ENCODE assay signal across 16 cellular contexts in the genomic region with DNA sequence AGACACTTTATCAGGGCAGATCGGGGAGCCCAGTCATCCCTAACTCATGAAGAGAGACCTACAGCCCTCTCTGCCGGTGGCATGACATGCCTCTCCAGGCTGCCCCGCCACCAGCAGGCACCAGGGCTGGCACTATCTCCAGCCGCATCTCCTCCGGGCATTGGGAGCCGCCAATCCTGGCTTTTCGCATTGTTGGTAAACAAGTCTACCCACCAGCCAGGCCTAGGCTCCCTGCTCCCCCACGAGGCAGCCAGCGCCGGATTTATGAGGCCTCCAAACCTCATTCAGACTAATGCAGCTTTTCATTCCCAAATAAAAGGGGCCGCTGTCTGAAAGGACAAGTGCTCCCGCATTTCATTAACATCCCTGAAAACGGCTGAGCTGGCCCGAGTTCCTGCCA. TPM values are rescaled to one million over a fixed set of nuclear protein-coding genes. Genes with fewer than 3 reads are reported as not detected.
DNase-seq lines count a peak whose midpoint lies in the region; TF ChIP-seq lines count a peak whose summit lies in the region.
"Had no signal": no experiment of that assay in that cellular context is flagged by ENCODE, and none has a peak within 500 bp of the region (broad histone marks: within the 10 kb centered on the region; RNA-seq: fewer than 3 reads in every experiment).

No MANE protein-coding gene starts in this region.

- H2BK12ac ChIP-seq in H9 (ENCODE audit: insufficient read length, low read depth, low read length) = no peak overlapping the region

- H4K8ac ChIP-seq in H9 (replicated peaks; ENCODE audit: insufficient read length, low read depth, low read length) = no peak overlapping the region

- H3K27me3 ChIP-seq in H9 (ENCODE audit: insufficient read depth, low read length) = peaks cover 20% of the 10 kb centered on the region; the same call in 1 of the 2 replicates

- peaks cover 72 to 74% of the 10 kb centered on the region in 2 experiments for H3K4me1 Mint-ChIP-seq in H9
- peaks cover 77% of the 10 kb centered on the region for H3K4me1 Mint-ChIP-seq in brain
- peaks cover 57% of the 10 kb centered on the region for H3K4me1 Mint-ChIP-seq in neural crest cell
- H3K4me1 Mint-ChIP-seq in activated T-helper 2 cell treated with anti-CD3 and anti-CD28 coated beads, Interferon-gamma antibody, Interleukin-2, Interleukin-4, amounts not matched to agents 10 μg/mL and 5 μg/mL and 100 μg/mL, durations not matched to agents 14 hours and 24 hours and 36 hours (ENCODE audit: low read depth) = peaks cover 3% of the 10 kb centered on the region

- TF ChIP-seq CTCF in H9 (conservative IDR thresholded peaks at IDR 0.05) (no peak), brain (conservative IDR thresholded peaks at IDR 0.05) (no peak), neural crest cell (conservative IDR thresholded peaks at IDR 0.05) (no peak)

- no peak for DNase-seq in H9
- peak; percentile 88 for DNase-seq in NCI-H2029 (lab: John Stamatoyannopoulos, UW)
- DNase-seq in neural crest cell (ENCODE audit: low read depth, low spot score) = no peak
- no peak for DNase-seq in activated T-helper 2 cell treated with anti-CD3 and anti-CD28 coated beads, Interferon-gamma antibody, Interleukin-2, Interleukin-4, amounts not matched to agents 10 μg/mL and 5 μg/mL and 100 μg/mL, durations not matched to agents 14 hours and 24 hours and 36 hours (ENCODE audit: low spot score)
- no peak for DNase-seq in NOMO-1 treated with dmso at 0.1 percent for 144 hours (lab: John Stamatoyannopoulos, UW; ENCODE audit: unreplicated experiment)
- DNase-seq in T-helper 2 cell = no peak
- DNase-seq: NCI-H1048, Right ventricle myocardium superior, T-helper 1 cell had no signal

- no peaks in the 10 kb centered on the region for H3K79me2 ChIP-seq in H9 (ENCODE audit: insufficient read depth, low read length)
- H3K79me2 ChIP-seq: parathyroid adenoma had no signal

- no peaks in the 10 kb centered on the region for H3K36me3 Mint-ChIP-seq in H9 (ENCODE audit: insufficient read depth in 1 of 3, low read depth in 3 of 3)
- H3K36me3 Mint-ChIP-seq in brain = no peaks in the 10 kb centered on the region
- H3K36me3 Mint-ChIP-seq in neural crest cell (ENCODE audit: low read depth) = no peaks in the 10 kb centered on the region
- H3K36me3 Mint-ChIP-seq in activated T-helper 2 cell treated with anti-CD3 and anti-CD28 coated beads, Interferon-gamma antibody, Interleukin-2, Interleukin-4, amounts not matched to agents 10 μg/mL and 5 μg/mL and 100 μg/mL, durations not matched to agents 14 hours and 24 hours and 36 hours (ENCODE audit: low read depth) = no peaks in the 10 kb centered on the region
- H3K36me3 Mint-ChIP-seq: stimulated activated effector memory CD8-positive, alpha-beta T cell treated with anti-CD3 and anti-CD28 coated beads, Interleukin-12 subunit alpha, Interleukin-12 subunit beta, amount 100 ng/mL, for 72 hours had no signal

- H2BK15ac ChIP-seq in H9 (ENCODE audit: low read depth, low read length) = no peak overlapping the region

- no peak overlapping the region for H4K5ac ChIP-seq in H9 (ENCODE audit: insufficient read length, low read depth, low read length)

- H3K79me1 ChIP-seq in H9 (ENCODE audit: insufficient read depth, low read depth, low read length, poor library complexity, severe bottlenecking) = no peaks in the 10 kb centered on the region

- H3K9me3 ChIP-seq in H9 (ENCODE audit: control insufficient read depth, low read depth, low read length) = no peaks in the 10 kb centered on the region
- H3K9me3 ChIP-seq: BLaER1, upper lobe of left lung had no signal

- no peak overlapping the region for H3K4ac ChIP-seq in H9 (ENCODE audit: low read depth, low read length)

- peaks cover 10% of the 10 kb centered on the region for H3K4me1 ChIP-seq in H9 (ENCODE audit: insufficient read depth, low read length)
- H3K4me1 ChIP-seq: parathyroid adenoma had no signal

- no peak overlapping the region for H3K14ac ChIP-seq in H9 (ENCODE audit: insufficient read depth, low read length)

- H3K27me3 Mint-ChIP-seq in H9 (ENCODE audit: low read depth) = peaks cover 86% of the 10 kb centered on the region
- peaks cover 62% of the 10 kb centered on the region for H3K27me3 Mint-ChIP-seq in brain
- peaks cover 93% of the 10 kb centered on the region for H3K27me3 Mint-ChIP-seq in neural crest cell (ENCODE audit: low read depth)
- H3K27me3 Mint-ChIP-seq in activated T-helper 2 cell treated with anti-CD3 and anti-CD28 coated beads, Interferon-gamma antibody, Interleukin-2, Interleukin-4, amounts not matched to agents 10 μg/mL and 5 μg/mL and 100 μg/mL, durations not matched to agents 14 hours and 24 hours and 36 hours (ENCODE audit: low read depth) = peaks cover 49% of the 10 kb centered on the region

- H3K56ac ChIP-seq in H9 (ENCODE audit: insufficient read length, low read depth, low read length) = no peak overlapping the region

- H2AK5ac ChIP-seq in H9 (ENCODE audit: insufficient read length, low read length) = no peak overlapping the region

- H3K4me3 Mint-ChIP-seq in H9 (peak overlapping the region; percentile 39 to 68; a peak in 3 of 5 replicates), brain (peak overlapping the region; percentile 31 to 71 (median 64)), neural crest cell (peak overlapping the region; percentile 44)
- no peak overlapping the region for H3K4me3 Mint-ChIP-seq in activated T-helper 2 cell treated with anti-CD3 and anti-CD28 coated beads, Interferon-gamma antibody, Interleukin-2, Interleukin-4, amounts not matched to agents 10 μg/mL and 5 μg/mL and 100 μg/mL, durations not matched to agents 14 hours and 24 hours and 36 hours (ENCODE audit: low read depth)
- H3K4me3 Mint-ChIP-seq: activated T-helper 17 cell treated with anti-CD3 and anti-CD28 coated beads, Interleukin-2, amount 50 U/mL, for 72 hours; stimulated activated effector memory CD8-positive, alpha-beta T cell treated with anti-CD3 and anti-CD28 coated beads, Interleukin-12 subunit alpha, Interleukin-12 subunit beta, amount 100 ng/mL, for 72 hours had no signal

- H2BK20ac ChIP-seq in H9 (ENCODE audit: low read depth, low read length, poor library complexity, severe bottlenecking) = no peak overlapping the region

- no peak overlapping the region for H4K91ac ChIP-seq in H9 (ENCODE audit: insufficient read length, low read depth, low read length)

- intact Hi-C loops in activated T-helper 2 cell treated with anti-CD3 and anti-CD28 coated beads, Interferon-gamma antibody, Interleukin-2, Interleukin-4, amounts not matched to agents 10 μg/mL and 5 μg/mL and 100 μg/mL, durations not matched to agents 14 hours and 24 hours and 36 hours (cut with micrococcal nuclease) = no loop called here

- peaks cover 18% of the 10 kb centered on the region for H3K23me2 ChIP-seq in H9 (ENCODE audit: insufficient read length, low read depth, low read length, poor library complexity, severe bottlenecking)

- H3K27ac Mint-ChIP-seq in H9 (no peak overlapping the region), brain (peak overlapping the region in 4 of 5 experiments; percentile 24 to 79 (median 62)), neural crest cell (ENCODE audit: unreplicated experiment) (no peak overlapping the region)
- H3K27ac Mint-ChIP-seq in activated T-helper 2 cell treated with anti-CD3 and anti-CD28 coated beads, Interferon-gamma antibody, Interleukin-2, Interleukin-4, amounts not matched to agents 10 μg/mL and 5 μg/mL and 100 μg/mL, durations not matched to agents 14 hours and 24 hours and 36 hours = no peak overlapping the region
- H3K27ac Mint-ChIP-seq: activated T-helper 17 cell treated with anti-CD3 and anti-CD28 coated beads, Interleukin-2, amount 50 U/mL, for 72 hours; stimulated activated effector memory CD8-positive, alpha-beta T cell treated with anti-CD3 and anti-CD28 coated beads, Interleukin-12 subunit alpha, Interleukin-12 subunit beta, amount 100 ng/mL, for 72 hours had no signal

- H4K20me1 ChIP-seq in H9 (ENCODE audit: control insufficient read depth, insufficient read depth, insufficient read length) = no peaks in the 10 kb centered on the region

- H2AFZ ChIP-seq in H9 (ENCODE audit: low read length) = no peak overlapping the region
- H2AFZ ChIP-seq: parathyroid adenoma had no signal

- WGBS in H9 (ENCODE audit: extremely low coverage, insufficient read length, low lambda C conversion rate) = no CpG with 5 or more reads among the region's 14 CpGs

- H3K9me3 Mint-ChIP-seq in H9 (no peaks in the 10 kb centered on the region), brain (peaks cover 0 to 9% (median 0%) of the 10 kb centered on the region in 5 experiments), neural crest cell (no peaks in the 10 kb centered on the region)
- no peaks in the 10 kb centered on the region for H3K9me3 Mint-ChIP-seq in activated T-helper 2 cell treated with anti-CD3 and anti-CD28 coated beads, Interferon-gamma antibody, Interleukin-2, Interleukin-4, amounts not matched to agents 10 μg/mL and 5 μg/mL and 100 μg/mL, durations not matched to agents 14 hours and 24 hours and 36 hours
- H3K9me3 Mint-ChIP-seq: activated T-helper 17 cell treated with anti-CD3 and anti-CD28 coated beads, Interleukin-2, amount 50 U/mL, for 72 hours; stimulated activated effector memory CD8-positive, alpha-beta T cell treated with anti-CD3 and anti-CD28 coated beads, Interleukin-12 subunit alpha, Interleukin-12 subunit beta, amount 100 ng/mL, for 72 hours had no signal

- H3K23ac ChIP-seq in H9 (ENCODE audit: insufficient read length, low read depth, low read length) = no peak overlapping the region

- H3K4me2 ChIP-seq in H9 (ENCODE audit: insufficient read depth, insufficient read length, low read length) = peak overlapping the region; percentile 46

- H2BK5ac ChIP-seq in H9 (ENCODE audit: insufficient read length, low read length) = no peak overlapping the region

- no peak overlapping the region for H3T11ph ChIP-seq in H9 (ENCODE audit: low read length)

- no peak overlapping the region for H2BK120ac ChIP-seq in H9 (ENCODE audit: low read depth, low read length, poor library complexity, severe bottlenecking)

- H3K27ac ChIP-seq in H9 (ENCODE audit: insufficient read length, low read depth, low read length) = no peak overlapping the region
- H3K27ac ChIP-seq: BLaER1, parathyroid adenoma, upper lobe of left lung had no signal

- H3K18ac ChIP-seq in H9 (ENCODE audit: insufficient read length, low read depth, low read length) = no peak overlapping the region

- no peak overlapping the region for H3K9ac ChIP-seq in H9 (ENCODE audit: extremely low read depth, insufficient read length, low read length)
- H3K9ac ChIP-seq: BLaER1, parathyroid adenoma had no signal

RNA-seq across cellular contexts. Expression of a gene that starts 3.4 kb away (rescaled TPM):
- total RNA-seq in H9 (2021) (1.7 TPM in 2 replicates), neural crest cell (1.6 and 2.4 TPM in 2 replicates)
- polyA plus RNA-seq in brain (ENCODE audit: insufficient read depth, low read depth, low replicate concordance) = 3.3 TPM
- total RNA-seq in activated T-helper 2 cell treated with anti-CD3 and anti-CD28 coated beads, Interferon-gamma antibody, Interleukin-2, Interleukin-4, amounts not matched to agents 10 μg/mL and 5 μg/mL and 100 μg/mL, durations not matched to agents 14 hours and 24 hours and 36 hours = not detected in 2 replicates
- total RNA-seq: activated T-helper 17 cell treated with anti-CD3 and anti-CD28 coated beads, Interleukin-2, amount 50 U/mL, for 72 hours; fibroblast of villous mesenchyme had no signal

Comparison
In these comparisons a context has a peak if more than half of its experiments do, and no peak if none do; other contexts are left out.
1. H3K27ac Mint-ChIP-seq: peak in brain (4 of 5); none in H9 (0 of 3), neural crest cell (single experiment) and activated T-helper 2 cell treated with anti-CD3 and anti-CD28 coated beads, Interferon-gamma antibody, Interleukin-2, Interleukin-4, amounts not matched to agents 10 μg/mL and 5 μg/mL and 100 μg/mL, durations not matched to agents 14 hours and 24 hours and 36 hours (single experiment).